1 cellular context compared by ENCODE assay signal in genomic region chr5:95709967-95710650, GRCh38.
TF ChIP-seq lines count a peak whose summit lies in the region.

No MANE protein-coding gene starts in this region.

TF ChIP-seq in K562, 482 proteins besides CTCF, POLR2A, EP300 and RAD21 (continued from another document):
- TF ChIP-seq AFF1 (IDR thresholded peaks at IDR 0.05; ENCODE audit: low read depth in 1 of 2, partially characterized antibody in 2 of 2) (peak; percentile 15 to 20), L3MBTL2 (IDR thresholded peaks at IDR 0.05) (peak; percentile 22; the same call in 1 of the 2 replicates), RBM25 (IDR thresholded peaks at IDR 0.05; ENCODE audit: low read depth, low read length, severe bottlenecking) (peak; percentile 19), HNRNPL (IDR thresholded peaks at IDR 0.05; ENCODE audit: low read depth, low read length) (no peak), RFX1 (IDR thresholded peaks at IDR 0.05) (peak; percentile 89), ZNF592 (IDR thresholded peaks at IDR 0.05) (peak; percentile 81), CREM (IDR thresholded peaks at IDR 0.05; ENCODE audit: low read depth) (0 out of 2 replicates have a peak, but pooled peaks have one; percentile 30), ZNF696 (CRISPR knock-in tag; conservative IDR thresholded peaks at IDR 0.05) (no peak), ZC3H4 (CRISPR knock-in tag; IDR thresholded peaks at IDR 0.05; ENCODE audit: borderline replicate concordance) (peak; percentile 49; the same call in 1 of the 2 replicates), TOE1 (IDR thresholded peaks at IDR 0.05; ENCODE audit: borderline replicate concordance) (peak; percentile 93), TOE1 (CRISPR knock-in tag; IDR thresholded peaks at IDR 0.05; ENCODE audit: borderline replicate concordance, low read depth) (no peak), FOXA3 (CRISPR knock-in tag; conservative IDR thresholded peaks at IDR 0.05 in 1 of 2, IDR thresholded peaks at IDR 0.05 in 1 of 2) (peak; percentile 59 to 87; a peak in 3 of 4 replicates), CREBBP (IDR thresholded peaks at IDR 0.05; ENCODE audit: low read depth, low read length) (no peak), U2AF1 (optimal IDR thresholded peaks at IDR 0.05; ENCODE audit: low read depth, low read length) (no peak), TAF9B (IDR thresholded peaks at IDR 0.05; ENCODE audit: partially characterized antibody) (peak; percentile 48), NRF1 (conservative IDR thresholded peaks at IDR 0.05 in 1 of 2, IDR thresholded peaks at IDR 0.05 in 1 of 2) (0 out of 4 replicates have a peak, but pooled peaks of 1 of the 2 experiments have one; percentile 18), MTA2 (IDR thresholded peaks at IDR 0.05; ENCODE audit: low read depth) (peak; percentile 17; the same call in 1 of the 2 replicates), ZBTB1 (CRISPR knock-in tag; IDR thresholded peaks at IDR 0.05; ENCODE audit: borderline replicate concordance, low read depth) (no peak), THRA (IDR thresholded peaks at IDR 0.05) (no peak), TEAD1 (CRISPR knock-in tag; IDR thresholded peaks at IDR 0.05) (peak; percentile 52 to 53; a peak in 2 of 4 replicates), CEBPZ (IDR thresholded peaks at IDR 0.05; ENCODE audit: borderline replicate concordance, low read depth, low read length) (no peak), ARNT (IDR thresholded peaks at IDR 0.05) (0 out of 4 replicates have a peak, but pooled peaks of 1 of the 2 experiments have one; percentile 13), RREB1 (CRISPR knock-in tag; IDR thresholded peaks at IDR 0.05) (peak; percentile 60; the same call in 1 of the 2 replicates), ATF4 (CRISPR knock-in tag; IDR thresholded peaks at IDR 0.05) (0 out of 2 replicates have a peak, but pooled peaks have one; percentile 34), MYC (IDR thresholded peaks at IDR 0.05; ENCODE audit: low read depth, low read length) (0 out of 2 replicates have a peak, but pooled peaks have one; percentile 40), MYC (CRISPR knock-in tag; IDR thresholded peaks at IDR 0.05; ENCODE audit: borderline replicate concordance, low read depth) (no peak)
